In genomic region chr12:93469386-93469785, GRCh38 we compare ENCODE assay signal across 1 cellular context.
TF ChIP-seq lines count a peak whose summit lies in the region.

No MANE protein-coding gene starts in this region.

TF ChIP-seq in SK-N-SH, 30 proteins besides CTCF, POLR2A, EP300 and RAD21 (continued from another document):
- no peak for TF ChIP-seq USF2 (IDR thresholded peaks at IDR 0.05; ENCODE audit: borderline replicate concordance, low read depth, low read length)
